1 cellular context compared by ENCODE assay signal in genomic region chr9:78406933-78407332, GRCh38.
TF ChIP-seq lines count a peak whose summit lies in the region.

No MANE protein-coding gene starts in this region.

TF ChIP-seq in HepG2, 621 proteins besides CTCF, POLR2A, EP300 and RAD21 (continued from another document and continues in another):
- no peak for TF ChIP-seq ZMAT5 (CRISPR knock-in tag; IDR thresholded peaks at IDR 0.05; ENCODE audit: borderline replicate concordance, low read depth)
- TF ChIP-seq BCL3 (CRISPR knock-in tag; IDR thresholded peaks at IDR 0.05) = no peak
- TF ChIP-seq SMAD3 (CRISPR knock-in tag; IDR thresholded peaks at IDR 0.05) = peak; percentile 82; the same call in 1 of the 2 replicates
- TF ChIP-seq FIP1L1 (IDR thresholded peaks at IDR 0.05; ENCODE audit: borderline replicate concordance, insufficient read depth, low read depth, low read length) = no peak
- no peak for TF ChIP-seq IKZF1 (IDR thresholded peaks at IDR 0.05)
- no peak for TF ChIP-seq CHCHD3 (CRISPR knock-in tag; IDR thresholded peaks at IDR 0.05)
- no peak for TF ChIP-seq ZNF577 (CRISPR knock-in tag; IDR thresholded peaks at IDR 0.05; ENCODE audit: borderline replicate concordance, low read depth)
- TF ChIP-seq SSRP1 (CRISPR knock-in tag; IDR thresholded peaks at IDR 0.05) = no peak
- TF ChIP-seq NKX3-1 (CRISPR knock-in tag; IDR thresholded peaks at IDR 0.05) = no peak
- TF ChIP-seq ZBTB7A (CRISPR knock-in tag; IDR thresholded peaks at IDR 0.05) = no peak
- no peak for TF ChIP-seq MTA1 (CRISPR knock-in tag; IDR thresholded peaks at IDR 0.05; ENCODE audit: borderline replicate concordance)
- no peak for TF ChIP-seq FLYWCH1 (CRISPR knock-in tag; IDR thresholded peaks at IDR 0.05)
- no peak for TF ChIP-seq ZFY (CRISPR knock-in tag; IDR thresholded peaks at IDR 0.05)
- no peak for TF ChIP-seq JARID2 (CRISPR knock-in tag; IDR thresholded peaks at IDR 0.05; ENCODE audit: insufficient replicate concordance)
- 0 out of 2 replicates have a peak, but pooled peaks have one; percentile 11 for TF ChIP-seq SP5 (CRISPR knock-in tag; IDR thresholded peaks at IDR 0.05; ENCODE audit: borderline replicate concordance, low read depth)
- no peak for TF ChIP-seq ZNF672 (CRISPR knock-in tag; IDR thresholded peaks at IDR 0.05)
- TF ChIP-seq ZNF232 (CRISPR knock-in tag; IDR thresholded peaks at IDR 0.05; ENCODE audit: borderline replicate concordance) = no peak
- no peak for TF ChIP-seq HNRNPK (IDR thresholded peaks at IDR 0.05; ENCODE audit: low read depth, low read length, poor library complexity, severe bottlenecking)
- TF ChIP-seq ZNF615 (CRISPR knock-in tag; IDR thresholded peaks at IDR 0.05; ENCODE audit: borderline replicate concordance) = no peak
- no peak for TF ChIP-seq ZNF235 (CRISPR knock-in tag; IDR thresholded peaks at IDR 0.05; ENCODE audit: borderline replicate concordance)
- TF ChIP-seq ZNF546 (CRISPR knock-in tag; conservative IDR thresholded peaks at IDR 0.05) = no peak
- TF ChIP-seq ATF4 (CRISPR knock-in tag; IDR thresholded peaks at IDR 0.05) = peak in 1 of 2 experiments; percentile 91; a peak in 2 of 4 replicates
- 0 out of 2 replicates have a peak, but pooled peaks have one; percentile 25 for TF ChIP-seq JUND (CRISPR knock-in tag; IDR thresholded peaks at IDR 0.05)
- no peak for TF ChIP-seq ZNF782 (CRISPR knock-in tag; IDR thresholded peaks at IDR 0.05; ENCODE audit: borderline replicate concordance)
- TF ChIP-seq PBX3 (CRISPR knock-in tag; IDR thresholded peaks at IDR 0.05; ENCODE audit: borderline replicate concordance) = no peak
- no peak for TF ChIP-seq HBP1 (CRISPR knock-in tag; IDR thresholded peaks at IDR 0.05; ENCODE audit: low read depth)
- TF ChIP-seq ZSCAN22 (CRISPR knock-in tag; IDR thresholded peaks at IDR 0.05) = no peak
- no peak for TF ChIP-seq UBTF (CRISPR knock-in tag; IDR thresholded peaks at IDR 0.05)
- TF ChIP-seq SAFB2 (CRISPR knock-in tag; IDR thresholded peaks at IDR 0.05; ENCODE audit: borderline replicate concordance, low read depth) = no peak
- no peak for TF ChIP-seq PITX1 (CRISPR knock-in tag; IDR thresholded peaks at IDR 0.05)
- peak; percentile 38; the same call in 1 of the 2 replicates for TF ChIP-seq MYPOP (CRISPR knock-in tag; IDR thresholded peaks at IDR 0.05)
- peak; percentile 64; the same call in 1 of the 2 replicates for TF ChIP-seq MED1 (CRISPR knock-in tag; IDR thresholded peaks at IDR 0.05)
- TF ChIP-seq ZNF850 (CRISPR knock-in tag; conservative IDR thresholded peaks at IDR 0.05) = no peak
- TF ChIP-seq FOXA3 (CRISPR knock-in tag; IDR thresholded peaks at IDR 0.05) = peak; percentile 96
- no peak; the same call in 1 of the 2 replicates for TF ChIP-seq ARID4A (CRISPR knock-in tag; IDR thresholded peaks at IDR 0.05; ENCODE audit: borderline replicate concordance)
- TF ChIP-seq CBX2 (IDR thresholded peaks at IDR 0.05; ENCODE audit: low read depth, low read length) = no peak
- no peak for TF ChIP-seq CBX2 (CRISPR knock-in tag; IDR thresholded peaks at IDR 0.05; ENCODE audit: low read depth)
- no peak for TF ChIP-seq SP140L (CRISPR knock-in tag; IDR thresholded peaks at IDR 0.05; ENCODE audit: borderline replicate concordance)
- no peak for TF ChIP-seq ZZZ3 (CRISPR knock-in tag; IDR thresholded peaks at IDR 0.05; ENCODE audit: borderline replicate concordance)
- no peak for TF ChIP-seq CERS6 (CRISPR knock-in tag; IDR thresholded peaks at IDR 0.05)
- TF ChIP-seq ZFP90 (CRISPR knock-in tag; IDR thresholded peaks at IDR 0.05; ENCODE audit: borderline replicate concordance) = no peak
- peak; percentile 59 for TF ChIP-seq SAP130 (CRISPR knock-in tag; IDR thresholded peaks at IDR 0.05; ENCODE audit: low read depth)
- TF ChIP-seq ZNF367 (CRISPR knock-in tag; IDR thresholded peaks at IDR 0.05; ENCODE audit: borderline replicate concordance) = no peak
- no peak for TF ChIP-seq TRIM22 (IDR thresholded peaks at IDR 0.05)
- no peak for TF ChIP-seq MAF1 (CRISPR knock-in tag; IDR thresholded peaks at IDR 0.05; ENCODE audit: borderline replicate concordance)
- no peak for TF ChIP-seq PHB2 (IDR thresholded peaks at IDR 0.05; ENCODE audit: partially characterized antibody)
